Comparison of ENCODE assay signal across 1 cellular context in genomic region chr16:88469615-88470395, GRCh38.
TF ChIP-seq lines count a peak whose summit lies in the region.

No MANE protein-coding gene starts in this region.

TF ChIP-seq in GM12878, 131 proteins besides CTCF, POLR2A, EP300 and RAD21 (continued from another document):
- no peak for TF ChIP-seq PRDM15 (CRISPR knock-in tag; IDR thresholded peaks at IDR 0.05)
